1 cellular context compared by ENCODE assay signal in genomic region chr20:46688151-46689081, GRCh38.
TF ChIP-seq lines count a peak whose summit lies in the region.

No MANE protein-coding gene starts in this region.

TF ChIP-seq in K562, 482 proteins besides CTCF, POLR2A, EP300 and RAD21 (continued from another document and continues in another):
- no peak for TF ChIP-seq PTBP1 (IDR thresholded peaks at IDR 0.05; ENCODE audit: low read depth, low read length)
- TF ChIP-seq ZNF263 (CRISPR knock-in tag; IDR thresholded peaks at IDR 0.05; ENCODE audit: borderline replicate concordance) = no peak
- no peak for TF ChIP-seq ZBTB40 (IDR thresholded peaks at IDR 0.05)
- TF ChIP-seq ZBTB40 (CRISPR knock-in tag; IDR thresholded peaks at IDR 0.05) = no peak
- TF ChIP-seq FOXM1 (IDR thresholded peaks at IDR 0.05; ENCODE audit: low read depth) = no peak
- no peak for TF ChIP-seq FOXM1 (CRISPR knock-in tag; IDR thresholded peaks at IDR 0.05; ENCODE audit: low read depth)
- TF ChIP-seq USF1 (CRISPR knock-in tag; IDR thresholded peaks at IDR 0.05) = peak; percentile 67
- no peak for TF ChIP-seq IRF9 (tag; IDR thresholded peaks at IDR 0.05)
- TF ChIP-seq MYNN (IDR thresholded peaks at IDR 0.05) = no peak
- no peak for TF ChIP-seq MYNN (CRISPR knock-in tag; IDR thresholded peaks at IDR 0.05)
- peak; percentile 53; the same call in 1 of the 2 replicates for TF ChIP-seq SMARCA5 (IDR thresholded peaks at IDR 0.05)
- 0 out of 2 replicates have a peak, but pooled peaks have one; percentile 52 for TF ChIP-seq MXI1 (IDR thresholded peaks at IDR 0.05; ENCODE audit: low read depth, low read length)
- TF ChIP-seq ZNF197 (CRISPR knock-in tag; IDR thresholded peaks at IDR 0.05; ENCODE audit: low read depth) = no peak
- 0 out of 2 replicates have a peak, but pooled peaks have one; percentile 16 for TF ChIP-seq ZNF143 (CRISPR knock-in tag; IDR thresholded peaks at IDR 0.05)
- TF ChIP-seq PPARD (CRISPR knock-in tag; IDR thresholded peaks at IDR 0.05) = no peak
- TF ChIP-seq, protein P1, sequence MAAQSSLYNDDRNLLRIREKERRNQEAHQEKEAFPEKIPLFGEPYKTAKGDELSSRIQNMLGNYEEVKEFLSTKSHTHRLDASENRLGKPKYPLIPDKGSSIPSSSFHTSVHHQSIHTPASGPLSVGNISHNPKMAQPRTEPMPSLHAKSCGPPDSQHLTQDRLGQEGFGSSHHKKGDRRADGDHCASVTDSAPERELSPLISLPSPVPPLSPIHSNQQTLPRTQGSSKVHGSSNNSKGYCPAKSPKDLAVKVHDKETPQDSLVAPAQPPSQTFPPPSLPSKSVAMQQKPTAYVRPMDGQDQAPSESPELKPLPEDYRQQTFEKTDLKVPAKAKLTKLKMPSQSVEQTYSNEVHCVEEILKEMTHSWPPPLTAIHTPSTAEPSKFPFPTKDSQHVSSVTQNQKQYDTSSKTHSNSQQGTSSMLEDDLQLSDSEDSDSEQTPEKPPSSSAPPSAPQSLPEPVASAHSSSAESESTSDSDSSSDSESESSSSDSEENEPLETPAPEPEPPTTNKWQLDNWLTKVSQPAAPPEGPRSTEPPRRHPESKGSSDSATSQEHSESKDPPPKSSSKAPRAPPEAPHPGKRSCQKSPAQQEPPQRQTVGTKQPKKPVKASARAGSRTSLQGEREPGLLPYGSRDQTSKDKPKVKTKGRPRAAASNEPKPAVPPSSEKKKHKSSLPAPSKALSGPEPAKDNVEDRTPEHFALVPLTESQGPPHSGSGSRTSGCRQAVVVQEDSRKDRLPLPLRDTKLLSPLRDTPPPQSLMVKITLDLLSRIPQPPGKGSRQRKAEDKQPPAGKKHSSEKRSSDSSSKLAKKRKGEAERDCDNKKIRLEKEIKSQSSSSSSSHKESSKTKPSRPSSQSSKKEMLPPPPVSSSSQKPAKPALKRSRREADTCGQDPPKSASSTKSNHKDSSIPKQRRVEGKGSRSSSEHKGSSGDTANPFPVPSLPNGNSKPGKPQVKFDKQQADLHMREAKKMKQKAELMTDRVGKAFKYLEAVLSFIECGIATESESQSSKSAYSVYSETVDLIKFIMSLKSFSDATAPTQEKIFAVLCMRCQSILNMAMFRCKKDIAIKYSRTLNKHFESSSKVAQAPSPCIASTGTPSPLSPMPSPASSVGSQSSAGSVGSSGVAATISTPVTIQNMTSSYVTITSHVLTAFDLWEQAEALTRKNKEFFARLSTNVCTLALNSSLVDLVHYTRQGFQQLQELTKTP (IDR thresholded peaks at IDR 0.05; ENCODE audit: low read depth in 1 of 2, partially characterized antibody in 2 of 2) = peak in 1 of 2 experiments; percentile 46
- TF ChIP-seq ARID3B (CRISPR knock-in tag; IDR thresholded peaks at IDR 0.05; ENCODE audit: borderline replicate concordance) = no peak
- TF ChIP-seq CSDE1 (IDR thresholded peaks at IDR 0.05) = no peak
- peak; percentile 98 for TF ChIP-seq RBM25 (IDR thresholded peaks at IDR 0.05; ENCODE audit: low read depth, low read length, severe bottlenecking)
- no peak for TF ChIP-seq NCOA1 (IDR thresholded peaks at IDR 0.05; ENCODE audit: low read depth)
- no peak for TF ChIP-seq KHSRP (IDR thresholded peaks at IDR 0.05)
- TF ChIP-seq ZFX (CRISPR knock-in tag; IDR thresholded peaks at IDR 0.05) = no peak
- TF ChIP-seq EP400 (IDR thresholded peaks at IDR 0.05) = peak; percentile 73
- TF ChIP-seq, protein P2, sequence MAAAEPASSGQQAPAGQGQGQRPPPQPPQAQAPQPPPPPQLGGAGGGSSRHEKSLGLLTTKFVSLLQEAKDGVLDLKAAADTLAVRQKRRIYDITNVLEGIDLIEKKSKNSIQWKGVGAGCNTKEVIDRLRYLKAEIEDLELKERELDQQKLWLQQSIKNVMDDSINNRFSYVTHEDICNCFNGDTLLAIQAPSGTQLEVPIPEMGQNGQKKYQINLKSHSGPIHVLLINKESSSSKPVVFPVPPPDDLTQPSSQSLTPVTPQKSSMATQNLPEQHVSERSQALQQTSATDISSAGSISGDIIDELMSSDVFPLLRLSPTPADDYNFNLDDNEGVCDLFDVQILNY (CRISPR knock-in tag; IDR thresholded peaks at IDR 0.05) = no peak
- TF ChIP-seq TAF9B (IDR thresholded peaks at IDR 0.05; ENCODE audit: partially characterized antibody) = no peak
- TF ChIP-seq, protein P3, sequence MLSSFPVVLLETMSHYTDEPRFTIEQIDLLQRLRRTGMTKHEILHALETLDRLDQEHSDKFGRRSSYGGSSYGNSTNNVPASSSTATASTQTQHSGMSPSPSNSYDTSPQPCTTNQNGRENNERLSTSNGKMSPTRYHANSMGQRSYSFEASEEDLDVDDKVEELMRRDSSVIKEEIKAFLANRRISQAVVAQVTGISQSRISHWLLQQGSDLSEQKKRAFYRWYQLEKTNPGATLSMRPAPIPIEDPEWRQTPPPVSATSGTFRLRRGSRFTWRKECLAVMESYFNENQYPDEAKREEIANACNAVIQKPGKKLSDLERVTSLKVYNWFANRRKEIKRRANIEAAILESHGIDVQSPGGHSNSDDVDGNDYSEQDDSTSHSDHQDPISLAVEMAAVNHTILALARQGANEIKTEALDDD (IDR thresholded peaks at IDR 0.05) = no peak
- TF ChIP-seq POLR2G (IDR thresholded peaks at IDR 0.05; ENCODE audit: low read depth, low read length) = no peak
- no peak for TF ChIP-seq BCL6 (CRISPR knock-in tag; IDR thresholded peaks at IDR 0.05)
- TF ChIP-seq ZNF444 (CRISPR knock-in tag; IDR thresholded peaks at IDR 0.05) = no peak
- peak; percentile 61 for TF ChIP-seq USF2 (CRISPR knock-in tag; IDR thresholded peaks at IDR 0.05)
- no peak for TF ChIP-seq TCF7 (IDR thresholded peaks at IDR 0.05; ENCODE audit: borderline replicate concordance)
- no peak for TF ChIP-seq ILF3 (IDR thresholded peaks at IDR 0.05; ENCODE audit: borderline replicate concordance)
- TF ChIP-seq SP1 (CRISPR knock-in tag; IDR thresholded peaks at IDR 0.05) = 0 out of 2 replicates have a peak, but pooled peaks have one; percentile 14
- TF ChIP-seq, protein P4, sequence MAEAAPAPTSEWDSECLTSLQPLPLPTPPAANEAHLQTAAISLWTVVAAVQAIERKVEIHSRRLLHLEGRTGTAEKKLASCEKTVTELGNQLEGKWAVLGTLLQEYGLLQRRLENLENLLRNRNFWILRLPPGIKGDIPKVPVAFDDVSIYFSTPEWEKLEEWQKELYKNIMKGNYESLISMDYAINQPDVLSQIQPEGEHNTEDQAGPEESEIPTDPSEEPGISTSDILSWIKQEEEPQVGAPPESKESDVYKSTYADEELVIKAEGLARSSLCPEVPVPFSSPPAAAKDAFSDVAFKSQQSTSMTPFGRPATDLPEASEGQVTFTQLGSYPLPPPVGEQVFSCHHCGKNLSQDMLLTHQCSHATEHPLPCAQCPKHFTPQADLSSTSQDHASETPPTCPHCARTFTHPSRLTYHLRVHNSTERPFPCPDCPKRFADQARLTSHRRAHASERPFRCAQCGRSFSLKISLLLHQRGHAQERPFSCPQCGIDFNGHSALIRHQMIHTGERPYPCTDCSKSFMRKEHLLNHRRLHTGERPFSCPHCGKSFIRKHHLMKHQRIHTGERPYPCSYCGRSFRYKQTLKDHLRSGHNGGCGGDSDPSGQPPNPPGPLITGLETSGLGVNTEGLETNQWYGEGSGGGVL (CRISPR knock-in tag; IDR thresholded peaks at IDR 0.05) = no peak
- no peak for TF ChIP-seq ATF1 (CRISPR knock-in tag; IDR thresholded peaks at IDR 0.05)
- no peak; the same call in none of the 2 replicates for TF ChIP-seq ATF1 (tag; IDR thresholded peaks at IDR 0.05)
- TF ChIP-seq, protein P5, sequence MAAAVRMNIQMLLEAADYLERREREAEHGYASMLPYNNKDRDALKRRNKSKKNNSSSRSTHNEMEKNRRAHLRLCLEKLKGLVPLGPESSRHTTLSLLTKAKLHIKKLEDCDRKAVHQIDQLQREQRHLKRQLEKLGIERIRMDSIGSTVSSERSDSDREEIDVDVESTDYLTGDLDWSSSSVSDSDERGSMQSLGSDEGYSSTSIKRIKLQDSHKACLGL (CRISPR knock-in tag; IDR thresholded peaks at IDR 0.05; ENCODE audit: borderline replicate concordance, poor library complexity, severe bottlenecking) = peak; percentile 54
- peak; percentile 65 for TF ChIP-seq MAX (CRISPR knock-in tag; IDR thresholded peaks at IDR 0.05)
- TF ChIP-seq HDAC2 (IDR thresholded peaks at IDR 0.05) = peak; percentile 88; the same call in 1 of the 2 replicates
- no peak for TF ChIP-seq PTRF (tag; IDR thresholded peaks at IDR 0.05)
- TF ChIP-seq ARNT (IDR thresholded peaks at IDR 0.05) = peak; percentile 38 to 68; a peak in 1 of 4 replicates
